15 cellular contexts compared by ENCODE assay signal in the genomic region with DNA sequence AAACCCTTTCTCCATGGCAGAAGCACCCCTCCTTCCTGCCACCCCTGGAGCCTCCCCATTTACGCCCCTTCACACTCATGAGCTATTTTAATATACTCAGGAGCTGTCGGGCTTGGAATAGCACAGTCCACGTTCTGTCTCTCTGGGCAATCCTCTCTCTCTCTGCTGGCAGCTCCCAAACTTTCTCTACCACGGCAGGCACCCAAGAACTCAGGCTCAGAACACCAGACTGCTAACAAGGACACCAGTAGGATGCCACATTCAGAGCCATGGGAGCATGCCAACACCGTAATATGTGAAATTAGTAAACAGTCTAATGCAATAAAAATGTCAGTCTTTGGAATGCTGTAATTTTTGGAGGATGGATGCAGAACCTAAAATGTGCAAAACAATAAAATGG. TPM values are rescaled to one million over a fixed set of nuclear protein-coding genes. Genes with fewer than 3 reads are reported as not detected.
DNase-seq lines count a peak whose midpoint lies in the region; TF ChIP-seq lines count a peak whose summit lies in the region.
"Had no signal": no experiment of that assay in that cellular context is flagged by ENCODE, and none has a peak within 500 bp of the region (broad histone marks: within the 10 kb centered on the region; RNA-seq: fewer than 3 reads in every experiment).

No MANE protein-coding gene starts in this region.

- no peaks in the 10 kb centered on the region for H3K36me3 ChIP-seq in MG63
- no peaks in the 10 kb centered on the region for H3K36me3 ChIP-seq in vagina
- H3K36me3 ChIP-seq: BE2C had no signal

- TF ChIP-seq CTCF in vagina (IDR thresholded peaks at IDR 0.05), result no peak

- H3K27me3 ChIP-seq in MG63, result no peaks in the 10 kb centered on the region
- H3K27me3 ChIP-seq in vagina, result no peaks in the 10 kb centered on the region
- H3K27me3 ChIP-seq: BE2C had no signal

- no peak for TF ChIP-seq POLR2A in vagina (IDR thresholded peaks at IDR 0.05)

- peaks cover 27% of the 10 kb centered on the region for H3K4me1 ChIP-seq in vagina
- H3K4me1 ChIP-seq: BE2C, Caco-2 had no signal

- intact Hi-C loops in vagina (cut with DNase I), result no loop called here

- no peak overlapping the region for H3K4me3 ChIP-seq in MG63
- no peak overlapping the region for H3K4me3 ChIP-seq in vagina

- no peaks in the 10 kb centered on the region for H3K9me3 ChIP-seq in MG63
- H3K9me3 ChIP-seq in vagina, result no peaks in the 10 kb centered on the region
- H3K9me3 ChIP-seq: BE2C, Caco-2 had no signal

- DNase-seq in MG63 (peak; percentile 84), fibroblast of gingiva (ENCODE audit: low read depth) (peak; percentile 70), myocyte (ENCODE audit: low read depth) (peak; percentile 58), vagina (ENCODE audit: extremely low spot score in 2 of 2) (no peak), cortex of kidney (lab: John Stamatoyannopoulos, UW) (no peak), T-helper 9 cell (no peak), NOMO-1 (lab: John Stamatoyannopoulos, UW; ENCODE audit: unreplicated experiment in 2 of 2) (no peak)
- DNase-seq: BE2C, Caco-2, EL, islet precursor cell, naive B cell, NCI-H1092 treated with DMSO at 0.1 percent for 48 hours, NCI-H2081 treated with DMSO at 0.1 percent for 48 hours, NCI-H510A had no signal

- peak overlapping the region; percentile 27 for H3K27ac ChIP-seq in vagina

RNA-seq across cellular contexts. Expression of a gene that starts 19.3 kb away (rescaled TPM):
- total RNA-seq in MG63 (2014; rRNA removed; shearing (Covaris generic); ENCODE audit: low replicate concordance), result 2.4 and 4.8 TPM in 2 replicates
- total RNA-seq in myocyte, result 19.3 and 30.9 TPM in 2 replicates
- polyA plus RNA-seq in myocyte (2012), result 35.6 TPM
- 21.9 TPM for total RNA-seq in vagina
- total RNA-seq: Caco-2 had no signal

Comparison
In these comparisons a context has a peak if more than half of its experiments do, and no peak if none do; other contexts are left out.
1. DNase-seq: peak in MG63 (single experiment), fibroblast of gingiva (single experiment) and myocyte (single experiment); none in vagina (0 of 2), cortex of kidney (single experiment), T-helper 9 cell (single experiment) and NOMO-1 (0 of 2).